ENCODE assay signal across 1 cellular context in genomic region chr10:86849495-86849894, GRCh38.
TF ChIP-seq lines count a peak whose summit lies in the region.

No MANE protein-coding gene starts in this region.

TF ChIP-seq in GM12878, 131 proteins besides CTCF, POLR2A, EP300 and RAD21 (continued from another document and continues in another):
- TF ChIP-seq E4F1 (IDR thresholded peaks at IDR 0.05; ENCODE audit: borderline replicate concordance, partially characterized antibody) (no peak), CREB1 (IDR thresholded peaks at IDR 0.05; ENCODE audit: low read depth) (peak; percentile 17; the same call in 1 of the 2 replicates), TARDBP (IDR thresholded peaks at IDR 0.05; ENCODE audit: borderline replicate concordance) (no peak), DPF2 (IDR thresholded peaks at IDR 0.05) (peak; percentile 75), PML (IDR thresholded peaks at IDR 0.05; ENCODE audit: low read length) (peak; percentile 43; the same call in 1 of the 2 replicates), HDAC6 (IDR thresholded peaks at IDR 0.05; ENCODE audit: unreplicated experiment) (no peak), JUNB (IDR thresholded peaks at IDR 0.05) (peak; percentile 97), WRNIP1 (IDR thresholded peaks at IDR 0.05; ENCODE audit: borderline replicate concordance, low read depth, low read length) (no peak), CREM (IDR thresholded peaks at IDR 0.05; ENCODE audit: low read depth) (peak; percentile 51; the same call in 1 of the 2 replicates), ZNF384 (IDR thresholded peaks at IDR 0.05; ENCODE audit: borderline replicate concordance, low read depth, low read length) (no peak), CUX1 (IDR thresholded peaks at IDR 0.05; ENCODE audit: insufficient replicate concordance, low read depth, low read length) (no peak), KLF5 (IDR thresholded peaks at IDR 0.05; ENCODE audit: partially characterized antibody) (no peak), ZNF592 (IDR thresholded peaks at IDR 0.05) (no peak), LARP7 (IDR thresholded peaks at IDR 0.05) (no peak), GABPA (IDR thresholded peaks at IDR 0.05; ENCODE audit: low read depth) (peak; percentile 52; the same call in 1 of the 2 replicates), ZNF24 (IDR thresholded peaks at IDR 0.05) (peak; percentile 66), TBL1XR1 (IDR thresholded peaks at IDR 0.05; ENCODE audit: low read depth, low read length) (no peak), CBX3 (IDR thresholded peaks at IDR 0.05; ENCODE audit: borderline replicate concordance, low read depth) (no peak), PBX3 (IDR thresholded peaks at IDR 0.05; ENCODE audit: insufficient replicate concordance, low read depth, low read length) (no peak), CHD1 (IDR thresholded peaks at IDR 0.05; ENCODE audit: low read depth, low read length) (no peak), SPI1 (IDR thresholded peaks at IDR 0.05; ENCODE audit: borderline replicate concordance, insufficient read depth, low read depth, low read length) (peak; percentile 54; the same call in 1 of the 2 replicates), IRF3 (IDR thresholded peaks at IDR 0.05) (no peak), PKNOX1 (IDR thresholded peaks at IDR 0.05) (no peak), CEBPB (IDR thresholded peaks at IDR 0.05; ENCODE audit: borderline replicate concordance in 1 of 2, low read depth in 2 of 2, low read length in 2 of 2) (0 out of 4 replicates have a peak, but pooled peaks of 1 of the 2 experiments have one; percentile 43), EGR1 (IDR thresholded peaks at IDR 0.05; ENCODE audit: borderline replicate concordance in 1 of 2, low read depth in 2 of 2, low read length in 2 of 2) (no peak), SUZ12 (IDR thresholded peaks at IDR 0.05; ENCODE audit: unreplicated experiment) (no peak), MYB (IDR thresholded peaks at IDR 0.05; ENCODE audit: borderline replicate concordance, low read depth, low read length) (no peak), MTA3 (IDR thresholded peaks at IDR 0.05; ENCODE audit: borderline replicate concordance, low read length) (peak; percentile 50; the same call in 1 of the 2 replicates), NR2C1 (IDR thresholded peaks at IDR 0.05) (no peak), POU2F2 (IDR thresholded peaks at IDR 0.05; ENCODE audit: borderline replicate concordance, low read depth, low read length) (peak; percentile 70; the same call in 1 of the 3 replicates), CBX5 (IDR thresholded peaks at IDR 0.05; ENCODE audit: low read depth) (no peak), ETV6 (conservative IDR thresholded peaks at IDR 0.05 in 1 of 2, IDR thresholded peaks at IDR 0.05 in 1 of 2; ENCODE audit: borderline replicate concordance in 1 of 2, low read depth in 1 of 2) (peak in 1 of 2 experiments; percentile 75; a peak in 1 of 4 replicates), RELA (IDR thresholded peaks at IDR 0.05; ENCODE audit: borderline replicate concordance, partially characterized antibody) (no peak), BCL3 (IDR thresholded peaks at IDR 0.05; ENCODE audit: borderline replicate concordance, insufficient read depth, low read depth, low read length, poor library complexity, severe bottlenecking) (peak; percentile 77), MYC (IDR thresholded peaks at IDR 0.05; ENCODE audit: insufficient read depth, insufficient read length, insufficient replicate concordance, low read length, severe bottlenecking) (no peak), SMC3 (IDR thresholded peaks at IDR 0.05; ENCODE audit: borderline replicate concordance, low read length) (no peak), PRDM15 (CRISPR knock-in tag; IDR thresholded peaks at IDR 0.05) (no peak), ZSCAN29 (IDR thresholded peaks at IDR 0.05) (no peak), HDAC2 (IDR thresholded peaks at IDR 0.05) (no peak), SMARCA5 (IDR thresholded peaks at IDR 0.05) (no peak), ZZZ3 (IDR thresholded peaks at IDR 0.05; ENCODE audit: control insufficient read depth, insufficient read length, low read depth) (no peak), MTA2 (IDR thresholded peaks at IDR 0.05; ENCODE audit: low read depth) (peak; percentile 94)
